ENCODE assay signal across 12 cellular contexts in genomic region chr20:23595941-23596340, GRCh38. TPM values are rescaled to one million over a fixed set of nuclear protein-coding genes. Genes with fewer than 3 reads are reported as not detected.
"Had no signal": no experiment of that assay in that cellular context is flagged by ENCODE, and none has a peak within 500 bp of the region (broad histone marks: within the 10 kb centered on the region; RNA-seq: fewer than 3 reads in every experiment).

No MANE protein-coding gene starts in this region.

- H3K27ac ChIP-seq: GM23248 had no signal

- H3K4me2 ChIP-seq: GM23338 had no signal

- ATAC-seq: GM23338, HCT116 had no signal

- H3K9me3 ChIP-seq: HAP-1 had no signal

- DNase-seq: GM23248, GOT3, H7, H9, HCEC 1CT, HFFc6 had no signal

- FAIRE-seq: H1, H54 had no signal

- H3K4me3 ChIP-seq: GM23248, GM23338, HAP-1 had no signal

RNA-seq across cellular contexts. Expression of gene CST9, which starts 9.8 kb away (rescaled TPM):
- total RNA-seq: GM23248, GM23338, H4, H7, H9, HFFc6 had no signal
- polyA plus RNA-seq: GM23248, GM23338 had no signal

RNA-seq across cellular contexts. Expression of gene CST9L, which starts 27.7 kb away (rescaled TPM):
- total RNA-seq: GM23248, GM23338, H1, H4, H7, H9, HFFc6 had no signal
- polyA plus RNA-seq: GM23248, GM23338, H1 had no signal
